In the genomic region with DNA sequence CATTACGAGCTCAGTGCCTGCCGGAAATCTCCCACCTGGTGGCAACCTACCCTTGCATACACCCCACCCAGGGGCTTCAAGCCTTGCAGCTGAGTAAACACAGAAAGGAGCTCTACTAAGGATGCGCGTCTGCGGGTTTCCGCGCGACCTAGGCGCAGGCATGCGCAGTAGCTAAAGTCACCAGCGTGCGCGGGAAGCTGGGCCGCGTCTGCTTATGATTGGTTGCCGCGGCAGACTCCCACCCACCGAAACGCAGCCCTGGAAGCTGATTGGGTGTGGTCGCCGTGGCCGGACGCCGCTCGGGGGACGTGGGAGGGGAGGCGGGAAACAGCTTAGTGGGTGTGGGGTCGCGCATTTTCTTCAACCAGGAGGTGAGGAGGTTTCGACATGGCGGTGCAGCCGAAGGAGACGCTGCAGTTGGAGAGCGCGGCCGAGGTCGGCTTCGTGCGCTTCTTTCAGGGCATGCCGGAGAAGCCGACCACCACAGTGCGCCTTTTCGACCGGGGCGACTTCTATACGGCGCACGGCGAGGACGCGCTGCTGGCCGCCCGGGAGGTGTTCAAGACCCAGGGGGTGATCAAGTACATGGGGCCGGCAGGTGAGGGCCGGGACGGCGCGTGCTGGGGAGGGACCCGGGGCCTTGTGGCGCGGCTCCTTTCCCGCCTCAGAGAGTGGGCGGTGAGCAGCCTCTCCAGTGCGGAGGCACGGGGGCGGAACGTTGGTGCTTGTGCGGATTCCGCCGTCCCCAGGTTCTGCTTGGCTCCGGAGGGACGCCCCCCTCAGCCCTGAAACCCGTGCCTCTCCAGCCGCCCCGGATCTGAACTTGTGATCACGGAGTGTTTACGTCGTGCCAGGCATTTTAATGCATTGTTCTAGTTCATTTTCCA, we compare ENCODE assay signal across 8 cellular contexts. TPM values are rescaled to one million over a fixed set of nuclear protein-coding genes. Genes with fewer than 3 reads are reported as not detected.
DNase-seq lines count a peak whose midpoint lies in the region; ATAC-seq, FAIRE-seq and TF ChIP-seq lines count a peak whose summit lies in the region.

A gene (plus strand): TSS at position 352 of the 887 bp plus-strand sequence. CDS start 36 bp downstream, at position 388.

- H3K4me3 ChIP-seq in right atrium auricular region (peak within 1 kb of the TSS; percentile 85 to 91), psoas muscle (peak within 1 kb of the TSS; percentile 87)

- 0 to 1% (median 0%) methylated on average over 68 to 78 of the region's 78 CpGs for WGBS in psoas muscle, 3 donors

- H3K36me3 ChIP-seq in right atrium auricular region (no peaks in the 10 kb centered on the region), psoas muscle (ENCODE audit: insufficient read depth in 1 of 2, low read depth in 1 of 2) (no peaks in the 10 kb centered on the region)

- intact Hi-C loops in T-helper 2 cell treated with Interferon-gamma antibody and Interleukin-4, amounts not matched to agents 100 ng/mL and 5 ng/mL, for 36 hours (cut with micrococcal nuclease), result loop anchor here (1.0 to 10.0 kb wide), 6 partner anchors 118 to 1836 kb away; a partner anchor contains a TSS
- intact Hi-C loops in psoas muscle (cut with DNase I), result no loop called here

- DNase-seq in NCI-H1930 (lab: John Stamatoyannopoulos, UW) (peak; percentile 94 to 95), anterior cingulate cortex (lab: John Stamatoyannopoulos, UW) (peak; percentile 51 to 96 (median 90)), right atrium auricular region (ENCODE audit: low spot score) (peak; percentile 93), psoas muscle (peak; percentile 92 to 94), urothelium cell line (ENCODE audit: low spot score) (peak; percentile 100)

- ATAC-seq in GM18505 (IDR thresholded peaks at IDR 0.05; ENCODE audit: unreplicated experiment), result peak; percentile 96
- peak; percentile 95 for ATAC-seq in HG02970 (IDR thresholded peaks at IDR 0.05; ENCODE audit: low FRiP score, unreplicated experiment)
- ATAC-seq in psoas muscle, result peak; percentile 98 to 100 (median 100)

- peak; percentile 71 for TF ChIP-seq POLR2A in GM18505 (IDR thresholded peaks at IDR 0.05; ENCODE audit: borderline replicate concordance, extremely low read depth, insufficient read depth, insufficient read length)

- H3K27ac ChIP-seq in right atrium auricular region (peak within 1 kb of the TSS; percentile 54 to 64), psoas muscle (peak within 1 kb of the TSS; percentile 50)

- FAIRE-seq in urothelium cell line (lab: Jason Lieb, UNC), result peak; percentile 85

- H3K27me3 ChIP-seq in right atrium auricular region, result no peaks in the 10 kb centered on the region
- H3K27me3 ChIP-seq in psoas muscle (ENCODE audit: insufficient read depth in 3 of 3, low read length in 2 of 3), result no peaks in the 10 kb centered on the region

- H3K9me3 ChIP-seq in right atrium auricular region (no peaks in the 10 kb centered on the region), psoas muscle (no peaks in the 10 kb centered on the region)

- TF ChIP-seq CTCF in right atrium auricular region (IDR thresholded peaks at IDR 0.05), result no peak
- no peak for TF ChIP-seq CTCF in psoas muscle (IDR thresholded peaks at IDR 0.05)

- peaks cover 0 to 18% of the 10 kb centered on the region in 2 donors for H3K4me1 ChIP-seq in right atrium auricular region
- peaks cover 5% of the 10 kb centered on the region for H3K4me1 ChIP-seq in psoas muscle

RNA-seq across cellular contexts. Expression of the gene that starts here (rescaled TPM):
- total RNA-seq in T-helper 2 cell treated with Interferon-gamma antibody and Interleukin-4, amounts not matched to agents 100 ng/mL and 5 ng/mL, for 36 hours, result 53.4 and 53.5 TPM in 2 replicates
- 1 to 10 TPM; 4.3 to 8.9 TPM for total RNA-seq in right atrium auricular region
- total RNA-seq in psoas muscle, result 10 to 100 TPM in 1 of 4 donors, 1 to 10 TPM in 3; 3.2 to 10.8 (median 8.2) TPM
- 1 to 10 TPM; 5.3 to 8.3 (median 5.8) TPM for polyA plus RNA-seq in psoas muscle

Comparison
In these comparisons a context has a peak if more than half of its experiments do, and no peak if none do; other contexts are left out.
1. Peak in every context shown above with its lines: DNase-seq, ATAC-seq, H3K4me3 ChIP-seq and H3K27ac ChIP-seq.